1 cellular context compared by ENCODE assay signal in genomic region chr12:132330549-132330881, GRCh38.
A peak's percentile ranks its signal among the peaks of the same experiment; 100 is the strongest.
TF ChIP-seq lines count a peak whose summit lies in the region.

No MANE protein-coding gene starts in this region.

TF ChIP-seq in HepG2, 621 proteins besides CTCF, POLR2A, EP300 and RAD21:
- TF ChIP-seq, protein P1, sequence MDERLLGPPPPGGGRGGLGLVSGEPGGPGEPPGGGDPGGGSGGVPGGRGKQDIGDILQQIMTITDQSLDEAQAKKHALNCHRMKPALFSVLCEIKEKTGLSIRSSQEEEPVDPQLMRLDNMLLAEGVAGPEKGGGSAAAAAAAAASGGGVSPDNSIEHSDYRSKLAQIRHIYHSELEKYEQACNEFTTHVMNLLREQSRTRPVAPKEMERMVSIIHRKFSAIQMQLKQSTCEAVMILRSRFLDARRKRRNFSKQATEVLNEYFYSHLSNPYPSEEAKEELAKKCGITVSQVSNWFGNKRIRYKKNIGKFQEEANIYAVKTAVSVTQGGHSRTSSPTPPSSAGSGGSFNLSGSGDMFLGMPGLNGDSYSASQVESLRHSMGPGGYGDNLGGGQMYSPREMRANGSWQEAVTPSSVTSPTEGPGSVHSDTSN (CRISPR knock-in tag; IDR thresholded peaks at IDR 0.05) = no peak
- TF ChIP-seq FOXP1 (IDR thresholded peaks at IDR 0.05) (no peak), FOXP1 (CRISPR knock-in tag; IDR thresholded peaks at IDR 0.05) (no peak), UBTF (CRISPR knock-in tag; IDR thresholded peaks at IDR 0.05) (no peak), FOXK2 (IDR thresholded peaks at IDR 0.05) (0 out of 2 replicates have a peak, but pooled peaks have one; percentile 35), MNT (IDR thresholded peaks at IDR 0.05) (peak; percentile 96), NR2C2 (CRISPR knock-in tag; IDR thresholded peaks at IDR 0.05; ENCODE audit: borderline replicate concordance) (no peak)
